Comparison of ENCODE assay signal across 13 cellular contexts in the genomic region with DNA sequence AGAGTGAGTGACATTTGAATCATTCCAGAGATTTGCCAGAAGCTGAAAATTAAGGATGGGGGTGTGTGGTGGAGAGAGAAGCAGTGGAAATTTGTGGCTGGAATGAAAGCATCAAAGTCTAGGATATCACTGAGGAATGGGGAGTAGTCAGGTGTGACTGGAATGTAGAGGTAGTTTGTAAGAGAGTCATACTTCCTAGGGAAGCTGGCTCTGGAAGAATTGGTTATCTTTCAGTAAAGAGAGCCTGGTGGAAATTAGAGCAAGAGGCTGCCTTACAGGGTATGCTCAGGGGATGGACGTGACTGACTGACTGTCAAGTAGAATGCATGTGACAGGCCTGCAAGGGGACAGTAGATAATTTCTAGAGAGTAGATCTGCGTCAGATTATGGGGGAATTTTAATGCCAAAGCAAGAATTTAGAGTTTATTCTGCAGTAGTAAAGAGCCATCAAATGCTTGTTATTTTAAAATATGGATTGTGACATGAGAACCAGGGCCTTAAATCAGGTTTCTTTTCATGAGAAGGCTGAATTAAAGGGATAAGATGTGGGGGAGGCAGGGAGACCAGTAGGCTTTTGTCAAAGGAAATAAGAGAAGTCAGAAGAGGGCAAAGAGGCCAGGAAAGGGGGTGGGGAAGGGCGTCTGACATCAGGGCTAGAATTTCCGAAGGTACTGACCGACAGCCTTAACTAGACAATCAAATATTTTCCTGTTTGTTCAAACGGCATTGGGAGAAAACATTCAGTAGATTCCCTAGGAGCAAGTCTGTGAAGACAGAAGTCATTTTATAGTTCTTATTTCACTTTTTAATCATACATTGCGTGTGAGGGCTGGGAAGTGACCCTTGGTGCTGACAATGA.
DNase-seq lines count a peak whose midpoint lies in the region; ATAC-seq and TF ChIP-seq lines count a peak whose summit lies in the region.
"Had no signal": no experiment of that assay in that cellular context is flagged by ENCODE, and none has a peak within 500 bp of the region (broad histone marks: within the 10 kb centered on the region; RNA-seq: fewer than 3 reads in every experiment).

No MANE protein-coding gene starts in this region.

- H3K36me3 ChIP-seq in naive thymus-derived CD4-positive, alpha-beta T cell (ENCODE audit: control insufficient read depth in 2 of 3, insufficient read depth in 3 of 3, low read length in 3 of 3) = peaks cover 0 to 11% (median 7%) of the 10 kb centered on the region in 3 experiments
- H3K36me3 ChIP-seq in urinary bladder (ENCODE audit: insufficient read depth) = peaks cover 5% of the 10 kb centered on the region

- POLR2A ChIA-PET in naive thymus-derived CD4-positive, alpha-beta T cell (lab: Charles Lee) = no interaction called here

- no peak overlapping the region for H3K27ac Mint-ChIP-seq in naive thymus-derived CD4-positive, alpha-beta T cell
- H3K27ac Mint-ChIP-seq: activated naive CD8-positive, alpha-beta T cell treated with anti-CD3 and anti-CD28 coated beads, Interleukin-2, amount 10 ng/mL, durations not matched to agents 7 days and 5 days; stimulated activated naive B cell treated with anti-CD40 and anti-IgM and Interleukin-4, amounts not matched to agents 10 μg/mL and 1 μg/mL and 100 μg/mL, for 72 hours had no signal

- peaks cover 0 to 30% (median 23%) of the 10 kb centered on the region in 5 donors for H3K36me3 Mint-ChIP-seq in naive thymus-derived CD4-positive, alpha-beta T cell

- no peak overlapping the region for H3K4me3 Mint-ChIP-seq in naive thymus-derived CD4-positive, alpha-beta T cell
- H3K4me3 Mint-ChIP-seq: activated naive CD8-positive, alpha-beta T cell treated with anti-CD3 and anti-CD28 coated beads, Interleukin-2, amount 10 ng/mL, durations not matched to agents 7 days and 5 days; stimulated activated naive B cell treated with anti-CD40 and anti-IgM and Interleukin-4, amounts not matched to agents 10 μg/mL and 1 μg/mL and 100 μg/mL, for 72 hours had no signal

- H3K4me3 ChIP-seq in naive thymus-derived CD4-positive, alpha-beta T cell (ENCODE audit: low read length) = no peak overlapping the region
- H3K4me3 ChIP-seq in urinary bladder (ENCODE audit: low read depth, low read length) = no peak overlapping the region
- H3K4me3 ChIP-seq: A549 had no signal

- H3K27me3 ChIP-seq in foreskin keratinocyte = no peaks in the 10 kb centered on the region
- H3K27me3 ChIP-seq in naive thymus-derived CD4-positive, alpha-beta T cell (ENCODE audit: control insufficient read depth in 2 of 2, insufficient read depth in 2 of 2, low read length in 2 of 2) = no peaks in the 10 kb centered on the region

- no peaks in the 10 kb centered on the region for H3K9me3 Mint-ChIP-seq in naive thymus-derived CD4-positive, alpha-beta T cell
- H3K9me3 Mint-ChIP-seq: activated naive CD8-positive, alpha-beta T cell treated with anti-CD3 and anti-CD28 coated beads, Interleukin-2, amount 10 ng/mL, durations not matched to agents 7 days and 5 days; stimulated activated naive B cell treated with anti-CD40 and anti-IgM and Interleukin-4, amounts not matched to agents 10 μg/mL and 1 μg/mL and 100 μg/mL, for 72 hours had no signal

- CTCF ChIA-PET in naive thymus-derived CD4-positive, alpha-beta T cell (lab: Charles Lee) = interaction anchor here (0.6 kb wide), 1 partner anchor 12 kb away, joined by 3 read pairs; no protein-coding TSS in a partner anchor

- 44% methylated on average over 7 of the region's 7 CpGs for WGBS in urinary bladder

- TF ChIP-seq CTCF in foreskin keratinocyte (conservative IDR thresholded peaks at IDR 0.05) = no peak

- intact Hi-C loops in naive thymus-derived CD4-positive, alpha-beta T cell (cut with micrococcal nuclease) = loop anchor here in 1 of 2 donors (2.0 kb wide), 1 partner anchor 24 kb away; no protein-coding TSS in a partner anchor

- H3K27me3 Mint-ChIP-seq in naive thymus-derived CD4-positive, alpha-beta T cell = no peaks in the 10 kb centered on the region
- H3K27me3 Mint-ChIP-seq: activated naive CD8-positive, alpha-beta T cell treated with anti-CD3 and anti-CD28 coated beads, Interleukin-2, amount 10 ng/mL, durations not matched to agents 7 days and 5 days; stimulated activated naive B cell treated with anti-CD40 and anti-IgM and Interleukin-4, amounts not matched to agents 10 μg/mL and 1 μg/mL and 100 μg/mL, for 72 hours had no signal

- ATAC-seq in foreskin keratinocyte (peak; percentile 27), GM18520 (IDR thresholded peaks at IDR 0.05; ENCODE audit: unreplicated experiment) (no peak)
- ATAC-seq in naive thymus-derived CD4-positive, alpha-beta T cell = peak; percentile 44
- ATAC-seq: A549 had no signal

- peaks cover 20 to 55% (median 29%) of the 10 kb centered on the region in 7 donors for H3K4me1 Mint-ChIP-seq in naive thymus-derived CD4-positive, alpha-beta T cell

- peak; percentile 13 for DNase-seq in NOMO-1 treated with DMSO at 0.1 percent for 48 hours (lab: John Stamatoyannopoulos, UW; ENCODE audit: unreplicated experiment)
- DNase-seq in NOMO-1 treated with dmso at 0.1 percent for 144 hours (lab: John Stamatoyannopoulos, UW; ENCODE audit: unreplicated experiment) = no peak
- peak; percentile 18 to 67 for DNase-seq in foreskin keratinocyte
- DNase-seq in naive thymus-derived CD4-positive, alpha-beta T cell = no peak
- no peak for DNase-seq in NCI-H2196 (lab: John Stamatoyannopoulos, UW; ENCODE audit: unreplicated experiment)
- no peak for DNase-seq in NCI-H446 (lab: John Stamatoyannopoulos, UW)
- DNase-seq: activated CD4-positive, CD25-positive, alpha-beta regulatory T cell; activated naive CD8-positive, alpha-beta T cell treated with anti-CD3 and anti-CD28 coated beads, Interleukin-2, amount 10 ng/mL, durations not matched to agents 7 days and 5 days; stimulated activated naive B cell treated with anti-CD40 and anti-IgM and Interleukin-4, amounts not matched to agents 10 μg/mL and 1 μg/mL and 100 μg/mL, for 72 hours had no signal

- peaks cover 5% of the 10 kb centered on the region for H3K4me1 ChIP-seq in foreskin keratinocyte
- peaks cover 0 to 8% of the 10 kb centered on the region in 2 donors for H3K4me1 ChIP-seq in naive thymus-derived CD4-positive, alpha-beta T cell (ENCODE audit: control insufficient read depth in 2 of 2, insufficient read depth in 2 of 2, low read length in 2 of 2)
- no peaks in the 10 kb centered on the region for H3K4me1 ChIP-seq in urinary bladder (ENCODE audit: insufficient read depth)

- no peaks in the 10 kb centered on the region for H3K9me3 ChIP-seq in naive thymus-derived CD4-positive, alpha-beta T cell (ENCODE audit: control insufficient read depth in 2 of 3, low read length in 3 of 3)
- H3K9me3 ChIP-seq: A549 had no signal

- H3K27ac ChIP-seq in foreskin keratinocyte = no peak overlapping the region
- no peak overlapping the region for H3K27ac ChIP-seq in naive thymus-derived CD4-positive, alpha-beta T cell (ENCODE audit: low read depth, low read length)
- H3K27ac ChIP-seq in urinary bladder (ENCODE audit: low read depth) = peak overlapping the region; percentile 84
- H3K27ac ChIP-seq: A549, KMS-11 had no signal

Comparison
In these comparisons a context has a peak if more than half of its experiments do, and no peak if none do; other contexts are left out.
1. DNase-seq: peak in NOMO-1 treated with DMSO at 0.1 percent for 48 hours (single experiment) and foreskin keratinocyte (2 of 2); none in NOMO-1 treated with dmso at 0.1 percent for 144 hours (single experiment), naive thymus-derived CD4-positive, alpha-beta T cell (0 of 9), NCI-H2196 (single experiment) and NCI-H446 (0 of 2).